In the genomic region with DNA sequence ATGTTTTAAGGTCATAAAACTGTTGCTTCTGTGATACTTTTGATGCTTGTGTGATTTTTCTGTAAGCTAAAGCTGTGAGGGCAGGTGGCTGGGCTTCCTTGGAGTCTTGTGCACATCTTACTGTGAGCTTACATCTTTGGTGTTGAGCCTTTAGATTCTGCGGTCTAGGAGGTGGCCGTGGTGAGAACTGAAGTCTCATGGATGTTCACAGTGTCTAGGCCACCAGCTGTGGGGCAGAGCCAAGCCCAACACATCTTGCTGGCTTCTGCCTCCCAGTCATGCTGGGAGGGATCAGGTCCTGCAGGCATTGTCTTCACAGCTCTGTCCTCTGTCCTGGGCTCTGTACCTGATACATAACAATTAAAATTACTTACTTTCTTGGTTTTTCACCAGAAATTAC, we compare ENCODE assay signal across 31 cellular contexts.
DNase-seq lines count a peak whose midpoint lies in the region; ATAC-seq, FAIRE-seq and TF ChIP-seq lines count a peak whose summit lies in the region.
"Had no signal": no experiment of that assay in that cellular context is flagged by ENCODE, and none has a peak within 500 bp of the region (broad histone marks: within the 10 kb centered on the region; RNA-seq: fewer than 3 reads in every experiment).

No MANE protein-coding gene starts in this region.

- H3K23me2 ChIP-seq in H1 (ENCODE audit: low read depth, low read length): 0 out of 2 replicates have a peak, but pooled peaks cover 3% of the 10 kb centered on the region

- CTCF ChIA-PET in H1 (lab: Charles Lee; ENCODE audit: partially characterized antibody): interaction anchor here (0.6 to 2.0 kb wide), 3 partner anchors 11 to 348 kb away, joined by 3 to 4 read pairs (median 3); no protein-coding TSS in a partner anchor
- CTCF ChIA-PET in SK-N-SH (lab: Yijun Ruan, JAX): no interaction called here

- FAIRE-seq in H1 (lab: Jason Lieb, UNC): no peak
- FAIRE-seq: A549, GM18507, kidney had no signal

- H3K27me3 ChIP-seq in H1 (replicated peaks in 1 of 4; ENCODE audit: control insufficient read depth in 3 of 4, extremely low read depth in 1 of 4, insufficient read depth in 3 of 4, low read length in 3 of 4) (peaks cover 0 to 3% (median 0%) of the 10 kb centered on the region in 4 experiments; a peak in 2 of 7 replicates), neuronal stem cell (ENCODE audit: control insufficient read depth in 3 of 3, insufficient read depth in 3 of 3, low read depth in 1 of 3, low read length in 3 of 3) (no peaks in the 10 kb centered on the region), SK-N-SH (ENCODE audit: insufficient read depth) (no peaks in the 10 kb centered on the region)
- H3K27me3 ChIP-seq: BE2C, foreskin keratinocyte, heart right ventricle, upper lobe of left lung had no signal

- H3K27ac ChIP-seq in KOPT-K1 (ENCODE audit: low read depth, low read length, poor library complexity, severe bottlenecking): peak overlapping the region; percentile 77
- H3K27ac ChIP-seq in H1 (ENCODE audit: low read depth, low read length): no peak overlapping the region
- H3K27ac ChIP-seq in neuronal stem cell (replicated peaks; ENCODE audit: low read length): no peak overlapping the region
- no peak overlapping the region for H3K27ac ChIP-seq in SK-N-SH (ENCODE audit: low read depth in 2 of 2, low read length in 1 of 2)
- H3K27ac ChIP-seq: A549, foreskin keratinocyte, heart right ventricle, upper lobe of left lung had no signal

- peak overlapping the region; percentile 68; the same call in 1 of the 2 replicates for H3K18ac ChIP-seq in H1 (ENCODE audit: extremely low read depth, low read length)
- peak overlapping the region; percentile 11 for H3K18ac ChIP-seq in neuronal stem cell (ENCODE audit: low read length)

- H3K36me3 ChIP-seq in KOPT-K1 (ENCODE audit: insufficient read depth, low read length): no peaks in the 10 kb centered on the region
- H3K36me3 ChIP-seq in H1 (ENCODE audit: control insufficient read depth in 2 of 4, insufficient read depth in 4 of 4, low read length in 3 of 4): no peaks in the 10 kb centered on the region
- no peaks in the 10 kb centered on the region for H3K36me3 ChIP-seq in neuronal stem cell (replicated peaks in 1 of 2; ENCODE audit: control insufficient read depth in 2 of 2, insufficient read depth in 2 of 2, low read length in 2 of 2)
- H3K36me3 ChIP-seq in SK-N-SH (replicated peaks in 1 of 2; ENCODE audit: control insufficient read depth in 1 of 2, insufficient read depth in 2 of 2, low read length in 1 of 2): no peaks in the 10 kb centered on the region
- H3K36me3 ChIP-seq: BE2C, HAP-1, heart right ventricle, upper lobe of left lung had no signal

- TF ChIP-seq CTCF in H1 (IDR thresholded peaks at IDR 0.05; ENCODE audit: control extremely low read depth in 1 of 3, insufficient read depth in 1 of 3, low read depth in 1 of 3, low read length in 3 of 3) (no peak), SK-N-SH (IDR thresholded peaks at IDR 0.05) (no peak)

- peak overlapping the region; percentile 93 for H2BK20ac ChIP-seq in H1 (ENCODE audit: low read length)

- H3K4me2 ChIP-seq in H1 (ENCODE audit: insufficient read depth in 1 of 2, low read depth in 2 of 2, low read length in 2 of 2) (no peak overlapping the region), neuronal stem cell (ENCODE audit: insufficient read depth, low read length, poor library complexity, severe bottlenecking) (no peak overlapping the region), SK-N-SH (no peak overlapping the region)
- H3K4me2 ChIP-seq: A549 had no signal

- no peaks in the 10 kb centered on the region for H3K79me2 ChIP-seq in H1 (ENCODE audit: control insufficient read depth in 1 of 2, insufficient read depth in 2 of 2, low read length in 2 of 2)
- no peaks in the 10 kb centered on the region for H3K79me2 ChIP-seq in SK-N-SH (ENCODE audit: insufficient read depth)

- WGBS in H1 (ENCODE audit: extremely low coverage in 1 of 2, insufficient coverage in 1 of 2, insufficient read length in 1 of 2, insufficient replicate concordance in 2 of 2, low coverage in 1 of 2, low lambda C conversion rate in 2 of 2, missing lambda C conversion rate in 1 of 2), 2 experiments: 97% methylated on average over 2 of the region's 2 CpGs; no CpG with 5 or more reads in 1 of the 2 experiments
- no CpG with 5 or more reads among the region's 2 CpGs for WGBS in neuronal stem cell (ENCODE audit: extremely low coverage in 2 of 2, insufficient read length in 2 of 2, insufficient replicate concordance in 1 of 2), 2 donors
- 78% methylated on average over 2 of the region's 2 CpGs for WGBS in SK-N-SH (ENCODE audit: low lambda C conversion rate)

- ATAC-seq in activated CD4-positive, CD25-positive, alpha-beta regulatory T cell treated with anti-CD3 and anti-CD28 coated beads, Interleukin-2, amount 50 U/mL, for 24 hours: no peak
- no peak for ATAC-seq in GM21515 (IDR thresholded peaks at IDR 0.05; ENCODE audit: unreplicated experiment)
- ATAC-seq: A549; activated naive CD8-positive, alpha-beta T cell treated with anti-CD3 and anti-CD28 coated beads, Interleukin-2, amount 50 U/mL, for 24 hours; CD8-positive, alpha-beta T cell; effector memory CD8-positive, alpha-beta T cell; foreskin keratinocyte; heart right ventricle; natural killer cell treated with Interleukin-12 subunit alpha and Interleukin-12 subunit beta and Interleukin-15 and Interleukin-18, amount 100 ng/mL, for 72 hours; stimulated activated effector memory CD8-positive, alpha-beta T cell treated with anti-CD3 and anti-CD28 coated beads, Interleukin-12 subunit alpha, Interleukin-12 subunit beta, amount 100 ng/mL, for 72 hours had no signal

- no peak for TF ChIP-seq RAD21 in H1 (IDR thresholded peaks at IDR 0.05 in 1 of 2, conservative IDR thresholded peaks at IDR 0.05 in 1 of 2; ENCODE audit: low read depth in 2 of 2, low read length in 2 of 2)
- TF ChIP-seq RAD21 in SK-N-SH (IDR thresholded peaks at IDR 0.05; ENCODE audit: low read length): no peak

- no peaks in the 10 kb centered on the region for H3K79me1 ChIP-seq in H1 (ENCODE audit: low read depth, low read length)
- H3K79me1 ChIP-seq in neuronal stem cell (ENCODE audit: low read depth, low read length): no peaks in the 10 kb centered on the region

- POLR2A ChIA-PET in H1 (lab: Charles Lee; ENCODE audit: partially characterized antibody) (no interaction called here), SK-N-SH (lab: Yijun Ruan, JAX) (no interaction called here)

- peak overlapping the region; percentile 36 for H4K5ac ChIP-seq in H1 (ENCODE audit: insufficient read length, low read depth, low read length)

- no peak overlapping the region for H3K56ac ChIP-seq in H1 (replicated peaks; ENCODE audit: insufficient read length, low read depth, low read length)

- 0 out of 2 replicates have a peak overlapping the region, but pooled peaks have one; percentile 26 for H2AK5ac ChIP-seq in H1 (ENCODE audit: low read depth, low read length)
- peak overlapping the region; percentile 20 for H2AK5ac ChIP-seq in neuronal stem cell (ENCODE audit: low read depth, low read length)

- no peak for TF ChIP-seq EP300 in H1 (IDR thresholded peaks at IDR 0.05; ENCODE audit: borderline replicate concordance in 1 of 2, low read depth in 2 of 2, low read length in 2 of 2)
- no peak for TF ChIP-seq EP300 in SK-N-SH (IDR thresholded peaks at IDR 0.05; ENCODE audit: borderline replicate concordance in 1 of 2, low read depth in 1 of 2, low read length in 1 of 2)

- H3K9ac ChIP-seq in H1 (replicated peaks in 1 of 4; ENCODE audit: extremely low read depth in 1 of 4, low read depth in 3 of 4, low read length in 3 of 4): no peak overlapping the region
- no peak overlapping the region for H3K9ac ChIP-seq in neuronal stem cell (ENCODE audit: low read depth, low read length, poor library complexity)
- H3K9ac ChIP-seq in SK-N-SH: no peak overlapping the region

- H3K23ac ChIP-seq in H1 (ENCODE audit: insufficient read length) (no peak overlapping the region), neuronal stem cell (ENCODE audit: low read depth, low read length, poor library complexity) (no peak overlapping the region)

- peaks cover 3 to 8% (median 5%) of the 10 kb centered on the region in 4 experiments for H3K4me1 ChIP-seq in H1 (replicated peaks in 1 of 4; ENCODE audit: control insufficient read depth in 3 of 4, insufficient read depth in 4 of 4, low read length in 3 of 4)
- peaks cover 10 to 14% of the 10 kb centered on the region in 2 donors for H3K4me1 ChIP-seq in neuronal stem cell (ENCODE audit: control insufficient read depth in 2 of 2, insufficient read depth in 1 of 2, low read depth in 1 of 2, low read length in 2 of 2)
- peaks cover 0 to under 1% of the 10 kb centered on the region in 2 experiments; a peak in 1 of 4 replicates for H3K4me1 ChIP-seq in SK-N-SH (ENCODE audit: control insufficient read depth in 1 of 2, insufficient read depth in 2 of 2, low read depth in 1 of 2, low read length in 1 of 2)
- H3K4me1 ChIP-seq: A549, BE2C, foreskin keratinocyte, HAP-1, upper lobe of left lung had no signal

- no peaks in the 10 kb centered on the region for H3K9me2 ChIP-seq in SK-N-SH

- no peak for TF ChIP-seq POLR2A in H1 (IDR thresholded peaks at IDR 0.05; ENCODE audit: control extremely low read depth in 1 of 2, low read depth in 2 of 2, low read length in 2 of 2)

- H4K91ac ChIP-seq in H1 (replicated peaks; ENCODE audit: insufficient read length, low read length) (no peak overlapping the region), neuronal stem cell (ENCODE audit: low read depth, low read length, poor library complexity) (no peak overlapping the region)

- H2BK12ac ChIP-seq in H1 (ENCODE audit: low read depth, low read length): 0 out of 2 replicates have a peak overlapping the region, but pooled peaks have one; percentile 94
- no peak overlapping the region for H2BK12ac ChIP-seq in neuronal stem cell (ENCODE audit: low read length)

- H3F3A ChIP-seq in SK-N-SH (replicated peaks; ENCODE audit: insufficient read depth): no peaks in the 10 kb centered on the region

- H4K8ac ChIP-seq in H1 (ENCODE audit: extremely low read depth, insufficient read depth, low read length): no peak overlapping the region
- H4K8ac ChIP-seq in neuronal stem cell (ENCODE audit: low read depth, low read length): no peak overlapping the region

- H2BK15ac ChIP-seq in H1 (ENCODE audit: low read length) (0 out of 2 replicates have a peak overlapping the region, but pooled peaks have one; percentile 95), neuronal stem cell (ENCODE audit: low read length) (no peak overlapping the region)

- H3K9me3 ChIP-seq in KOPT-K1 (ENCODE audit: insufficient read depth, low read length, poor library complexity, severe bottlenecking) (no peaks in the 10 kb centered on the region), H1 (ENCODE audit: insufficient read depth in 2 of 2, low read depth in 1 of 2, low read length in 1 of 2) (no peaks in the 10 kb centered on the region), neuronal stem cell (replicated peaks in 1 of 2; ENCODE audit: control insufficient read depth in 2 of 2, insufficient read depth in 1 of 2, low read depth in 1 of 2, low read length in 2 of 2) (peaks cover 0 to 16% of the 10 kb centered on the region in 2 donors), SK-N-SH (no peaks in the 10 kb centered on the region)
- H3K9me3 ChIP-seq: A549, BE2C, HAP-1, heart right ventricle, upper lobe of left lung had no signal

- DNase-seq in AG08395 (ENCODE audit: low spot score) (peak; percentile 23), H1 (ENCODE audit: low read depth in 1 of 2, low spot score in 2 of 2) (no peak), neuronal stem cell (ENCODE audit: low spot score) (no peak), GM19240 (ENCODE audit: insufficient read length, low spot score) (no peak), SK-N-SH (no peak)
- DNase-seq: activated CD4-positive, alpha-beta T cell treated with anti-CD3 and anti-CD28 coated beads, Interleukin-2, amount 50 U/mL, for 48 hours; activated CD4-positive, CD25-positive, alpha-beta regulatory T cell treated with anti-CD3 and anti-CD28 coated beads, Interleukin-2, amount 50 U/mL, for 72 hours; activated naive CD4-positive, alpha-beta T cell; activated naive CD8-positive, alpha-beta T cell treated with anti-CD3 and anti-CD28 coated beads, Interleukin-2, amount 50 U/mL, for 24 hours; BE2C; CD8-positive, alpha-beta T cell; effector memory CD8-positive, alpha-beta T cell; EL; foreskin keratinocyte; heart right ventricle; kidney; NCI-H1048; NCI-H1694; NCI-H446 treated with DMSO at 0.1 percent for 48 hours; NCI-H82; RPMI8226; stimulated activated CD4-positive, alpha-beta T cell treated with anti-CD3 and anti-CD28 coated beads, Interleukin-15, amount 100 ng/mL, for 24 hours; upper lobe of left lung had no signal

- no peak overlapping the region for H2BK120ac ChIP-seq in H1 (replicated peaks; ENCODE audit: low read depth, low read length)
- H2BK120ac ChIP-seq in neuronal stem cell (ENCODE audit: low read depth, low read length): no peak overlapping the region

- H3K4me3 ChIP-seq in H1 (ENCODE audit: extremely low read depth in 1 of 4, insufficient read depth in 2 of 4, low read depth in 3 of 4, low read length in 4 of 4): no peak overlapping the region
- H3K4me3 ChIP-seq in neuronal stem cell (ENCODE audit: low read length in 2 of 2): peak overlapping the region in 1 of 2 donors; percentile 13
- no peak overlapping the region for H3K4me3 ChIP-seq in SK-N-SH (ENCODE audit: low read depth in 2 of 2, low read length in 1 of 2)
- H3K4me3 ChIP-seq: A549, HAP-1, heart right ventricle, upper lobe of left lung had no signal

- no peak overlapping the region for H3K14ac ChIP-seq in H1 (ENCODE audit: insufficient read length)
- H3K14ac ChIP-seq in neuronal stem cell (ENCODE audit: low read length): no peak overlapping the region

- no peak overlapping the region for H2BK5ac ChIP-seq in H1 (ENCODE audit: low read depth, low read length)
- H2BK5ac ChIP-seq in neuronal stem cell (ENCODE audit: low read length): no peak overlapping the region

- H4K20me1 ChIP-seq in H1 (replicated peaks in 1 of 2; ENCODE audit: control insufficient read depth in 1 of 2, insufficient read depth in 2 of 2, low read length in 2 of 2): no peaks in the 10 kb centered on the region
- no peaks in the 10 kb centered on the region for H4K20me1 ChIP-seq in SK-N-SH (ENCODE audit: insufficient read depth)

- H3K4ac ChIP-seq in H1 (replicated peaks; ENCODE audit: insufficient read length, low read depth, low read length) (no peak overlapping the region), neuronal stem cell (ENCODE audit: low read length) (no peak overlapping the region)

- H2AFZ ChIP-seq in H1 (ENCODE audit: low read length) (no peak overlapping the region), neuronal stem cell (ENCODE audit: low read length) (peak overlapping the region; percentile 2), SK-N-SH (ENCODE audit: low read depth) (no peak overlapping the region)
